In genomic region chr18:80106482-80107051, GRCh38 we compare ENCODE assay signal across 17 cellular contexts. TPM values are rescaled to one million over a fixed set of nuclear protein-coding genes. Genes with fewer than 3 reads are reported as not detected.
DNase-seq lines count a peak whose midpoint lies in the region; ATAC-seq, FAIRE-seq and TF ChIP-seq lines count a peak whose summit lies in the region.
"Had no signal": no experiment of that assay in that cellular context is flagged by ENCODE, and none has a peak within 500 bp of the region (broad histone marks: within the 10 kb centered on the region; RNA-seq: fewer than 3 reads in every experiment).

No MANE protein-coding gene starts in this region.

- no peaks in the 10 kb centered on the region for H3K27me3 Mint-ChIP-seq in memory B cell
- no peaks in the 10 kb centered on the region for H3K27me3 Mint-ChIP-seq in stimulated activated memory B cell treated with anti-CD40 and anti-IgM and Interleukin-4, amounts not matched to agents 10 μg/mL and 1 μg/mL and 100 μg/mL, for 72 hours

- no peak for TF ChIP-seq EP300 in K562 (IDR thresholded peaks at IDR 0.05; ENCODE audit: low read length)

- H3K4me3 ChIP-seq in K562 = no peak overlapping the region
- H3K4me3 ChIP-seq: BLaER1, heart left ventricle, prostate gland had no signal

- ATAC-seq in K562 (no peak), memory B cell (ENCODE audit: low read depth) (no peak), HG02759 (IDR thresholded peaks at IDR 0.05; ENCODE audit: unreplicated experiment) (no peak), HG03442 (IDR thresholded peaks at IDR 0.05; ENCODE audit: unreplicated experiment) (no peak)
- no peak for ATAC-seq in stimulated activated memory B cell treated with anti-CD40 and anti-IgM and Interleukin-4, amounts not matched to agents 10 μg/mL and 1 μg/mL and 100 μg/mL, for 72 hours
- ATAC-seq: heart left ventricle had no signal

- in situ Hi-C loops in G401 (cut with HindIII; ENCODE audit: low sequenced_read_pairs) = no loop called here
- in situ Hi-C loops in K562 (cut with MboI) = no loop called here

- TF ChIP-seq POLR2A in K562 (conservative IDR thresholded peaks at IDR 0.05) = no peak

- intact Hi-C loops in K562 (cut with micrococcal nuclease) = loop anchor here (5.0 kb wide), 1 partner anchor 69 kb away; no protein-coding TSS in a partner anchor

- POLR2A ChIA-PET in K562 (lab: Yijun Ruan, JAX) = interaction anchor here (1.9 kb wide), 1 partner anchor 11 kb away, joined by 7 read pairs; no protein-coding TSS in a partner anchor

- 35% methylated on average over 3 of the region's 6 CpGs for WGBS in K562 (ENCODE audit: insufficient coverage, low coverage, missing lambda C conversion rate)

- H3K4me3 Mint-ChIP-seq in memory B cell = no peak overlapping the region
- H3K4me3 Mint-ChIP-seq in stimulated activated memory B cell treated with anti-CD40 and anti-IgM and Interleukin-4, amounts not matched to agents 10 μg/mL and 1 μg/mL and 100 μg/mL, for 72 hours = peak overlapping the region; percentile 7

- BruUV-seq in K562 (replicated peaks; lab: Mats Ljungman, UMichigan) = no TSS peak

- H3K4me1 ChIP-seq in K562 (replicated peaks in 1 of 2; ENCODE audit: control insufficient read depth in 2 of 2, insufficient read depth in 2 of 2, low read length in 2 of 2) = peaks cover 23 to 40% of the 10 kb centered on the region in 2 experiments; a peak in 4 of 5 replicates

- CTCF ChIA-PET in K562 (lab: Yijun Ruan, JAX; ENCODE audit: low intra/inter-chr PET ratio) = no interaction called here

- H3K36me3 ChIP-seq in K562 (ENCODE audit: control insufficient read depth, insufficient read depth, low read length) = peaks cover 9% of the 10 kb centered on the region; the same call in 2 of the 3 replicates
- H3K36me3 ChIP-seq: BLaER1, heart left ventricle, prostate gland had no signal

- H3K36me3 Mint-ChIP-seq in memory B cell = peaks cover 2% of the 10 kb centered on the region
- H3K36me3 Mint-ChIP-seq in stimulated activated memory B cell treated with anti-CD40 and anti-IgM and Interleukin-4, amounts not matched to agents 10 μg/mL and 1 μg/mL and 100 μg/mL, for 72 hours = peaks cover 5% of the 10 kb centered on the region

- H3K27ac ChIP-seq in K562 (ENCODE audit: extremely low read depth, low read depth, low read length) = no peak overlapping the region
- H3K27ac ChIP-seq: BLaER1, prostate gland had no signal

- no peaks in the 10 kb centered on the region; the same call in 1 of the 2 replicates for H3K9me3 ChIP-seq in K562 (replicated peaks; ENCODE audit: control insufficient read depth, insufficient read depth, low read depth, low read length)
- H3K9me3 ChIP-seq: BLaER1, heart left ventricle, prostate gland had no signal

- peaks cover 40% of the 10 kb centered on the region for H3K4me1 Mint-ChIP-seq in memory B cell
- peaks cover 44% of the 10 kb centered on the region for H3K4me1 Mint-ChIP-seq in stimulated activated memory B cell treated with anti-CD40 and anti-IgM and Interleukin-4, amounts not matched to agents 10 μg/mL and 1 μg/mL and 100 μg/mL, for 72 hours

- H3K27ac Mint-ChIP-seq in memory B cell = peak overlapping the region; percentile 37
- H3K27ac Mint-ChIP-seq in stimulated activated memory B cell treated with anti-CD40 and anti-IgM and Interleukin-4, amounts not matched to agents 10 μg/mL and 1 μg/mL and 100 μg/mL, for 72 hours = peak overlapping the region; percentile 5

- peaks cover 3% of the 10 kb centered on the region for H3K9me3 Mint-ChIP-seq in memory B cell
- H3K9me3 Mint-ChIP-seq in stimulated activated memory B cell treated with anti-CD40 and anti-IgM and Interleukin-4, amounts not matched to agents 10 μg/mL and 1 μg/mL and 100 μg/mL, for 72 hours = peaks cover 8% of the 10 kb centered on the region

- no peak for TF ChIP-seq CTCF in K562 (IDR thresholded peaks at IDR 0.05 in 2 of 3, conservative IDR thresholded peaks at IDR 0.05 in 1 of 3; ENCODE audit: insufficient read depth in 2 of 3, low read depth in 1 of 3, low read length in 3 of 3)

- no peak for FAIRE-seq in K562 (lab: Jason Lieb, UNC)
- FAIRE-seq: H54, HTR-8/SVneo had no signal

- H4K20me1 ChIP-seq in K562 (replicated peaks; ENCODE audit: control insufficient read depth, insufficient read depth, low read length) = peaks cover 12% of the 10 kb centered on the region

- peak overlapping the region; percentile 63; the same call in 1 of the 2 replicates for H2AFZ ChIP-seq in K562 (ENCODE audit: low read depth, low read length)

- DNase-seq in G401 (ENCODE audit: low spot score) = peak; percentile 21
- DNase-seq in K562 (ENCODE audit: extremely low read depth in 1 of 4, low spot score in 3 of 4) = no peak
- no peak for DNase-seq in memory B cell (ENCODE audit: low spot score in 2 of 2)
- DNase-seq in NCI-H1694 treated with DMSO at 0.1 percent for 48 hours (lab: John Stamatoyannopoulos, UW) = no peak
- DNase-seq: activated T-cell treated with anti-CD3 and anti-CD28 coated beads for 4 hours, cerebellar nuclear complex, DMS79 treated with DMSO at 0.1 percent for 48 hours, heart left ventricle, NCI-H1930, NCI-H510A treated with DMSO at 0.1 percent for 48 hours had no signal

- H3K4me2 ChIP-seq in K562 (ENCODE audit: insufficient read depth, low read length) = no peak overlapping the region

- H3K27me3 ChIP-seq in K562 (ENCODE audit: control insufficient read depth in 2 of 2, insufficient read depth in 2 of 2, low read length in 2 of 2) = no peaks in the 10 kb centered on the region
- H3K27me3 ChIP-seq: BLaER1, heart left ventricle had no signal

- TF ChIP-seq RAD21 in K562 (CRISPR knock-in tag; conservative IDR thresholded peaks at IDR 0.05 in 1 of 2, IDR thresholded peaks at IDR 0.05 in 1 of 2) = no peak

- H3K9ac ChIP-seq in K562 (ENCODE audit: insufficient read depth in 1 of 2, low read depth in 2 of 2, low read length in 2 of 2) = peak overlapping the region in 1 of 2 experiments; percentile 27; a peak in 1 of 4 replicates
- H3K9ac ChIP-seq: BLaER1 had no signal

- H3K9me1 ChIP-seq in K562 (ENCODE audit: control insufficient read depth, insufficient read depth, low read length) = no peaks in the 10 kb centered on the region

- H3K79me2 ChIP-seq in K562 (ENCODE audit: control insufficient read depth, insufficient read depth, low read length) = peaks cover 21% of the 10 kb centered on the region

TF ChIP-seq in K562, 482 proteins besides CTCF, POLR2A, EP300 and RAD21:
- TF ChIP-seq TFAM (CRISPR knock-in tag; conservative IDR thresholded peaks at IDR 0.05) (no peak), ZNF324 (CRISPR knock-in tag; IDR thresholded peaks at IDR 0.05) (no peak), ZNF12 (CRISPR knock-in tag; IDR thresholded peaks at IDR 0.05) (no peak), STAT5A (IDR thresholded peaks at IDR 0.05; ENCODE audit: borderline replicate concordance, low read length) (no peak), NR0B1 (IDR thresholded peaks at IDR 0.05; ENCODE audit: partially characterized antibody) (no peak), MED1 (CRISPR knock-in tag; IDR thresholded peaks at IDR 0.05; ENCODE audit: borderline replicate concordance) (no peak), SIRT6 (IDR thresholded peaks at IDR 0.05; ENCODE audit: low read depth, low read length) (no peak), ESRRB (CRISPR knock-in tag; IDR thresholded peaks at IDR 0.05; ENCODE audit: borderline replicate concordance) (no peak), ELF1 (tag; IDR thresholded peaks at IDR 0.05) (no peak), ZNF232 (CRISPR knock-in tag; IDR thresholded peaks at IDR 0.05) (no peak)

RNA-seq across cellular contexts. Expression of gene ADNP2, which starts 2.5 kb away (rescaled TPM):
- 25.1 and 27.3 TPM in 2 replicates for total RNA-seq in G401 (2014; rRNA removed; shearing (Covaris generic))
- 21.1 and 36.1 TPM in 2 replicates for total RNA-seq in K562 (2011; cell fraction: chromatin; rRNA removed; ENCODE audit: low replicate concordance)
- total RNA-seq in K562 (2011; cell fraction: nucleolus; rRNA removed) = 11.2 and 12.2 TPM in 2 replicates
- total RNA-seq in K562 (2011; cell fraction: nucleoplasm; rRNA removed) = 18.3 and 23.2 TPM in 2 replicates
- total RNA-seq in K562 (2014; rRNA removed) (14.8 and 16.0 TPM in 2 replicates), K562 (2014; rRNA removed; fragmentation: Illumina TruSeq; extraction: Trizol) (16.0 and 17.6 TPM in 2 replicates), K562 (2015; rRNA removed; fragmentation: Illumina TruSeq; extraction: Trizol) (17.3 and 17.7 TPM in 2 replicates), K562 (2021) (22.9 and 24.3 TPM in 2 replicates)
- polyA plus RNA-seq in K562 (2011; rRNA removed) (11.8 and 18.6 TPM in 2 replicates), K562 (2014; fragmentation: Illumina TruSeq; extraction: Trizol) (17.8 and 19.7 TPM in 2 replicates), K562 (2014; fragmentation: Nextera tagmentation; extraction: Ambion mirVana) (10 to 100 TPM in 1 of 2 experiments, 1 to 10 TPM in 1; 5.8 to 11.5 TPM), K562 (2014; rRNA removed) (13.2 and 14.1 TPM in 2 replicates)
- 9.2 and 11.9 TPM in 2 replicates for polyA plus RNA-seq in K562 (2011; cell fraction: cytosol; rRNA removed)
- polyA plus RNA-seq in K562 (2011; cell fraction: nucleus; rRNA removed) = 10.0 and 14.9 TPM in 2 replicates
- polyA plus RNA-seq in K562 (2012) = 12.6 and 13.8 TPM in 2 replicates
- polyA minus RNA-seq in K562 (2011; rRNA and poly(A)+ RNA removed) = 20.9 and 22.0 TPM in 2 replicates
- polyA minus RNA-seq in K562 (2011; cell fraction: cytosol; rRNA and poly(A)+ RNA removed) = 13.3 and 14.4 TPM in 2 replicates
- 8.2 and 12.1 TPM in 2 replicates for polyA minus RNA-seq in K562 (2011; cell fraction: nucleus; rRNA and poly(A)+ RNA removed)
